ENCODE assay signal across 26 cellular contexts in the genomic region with DNA sequence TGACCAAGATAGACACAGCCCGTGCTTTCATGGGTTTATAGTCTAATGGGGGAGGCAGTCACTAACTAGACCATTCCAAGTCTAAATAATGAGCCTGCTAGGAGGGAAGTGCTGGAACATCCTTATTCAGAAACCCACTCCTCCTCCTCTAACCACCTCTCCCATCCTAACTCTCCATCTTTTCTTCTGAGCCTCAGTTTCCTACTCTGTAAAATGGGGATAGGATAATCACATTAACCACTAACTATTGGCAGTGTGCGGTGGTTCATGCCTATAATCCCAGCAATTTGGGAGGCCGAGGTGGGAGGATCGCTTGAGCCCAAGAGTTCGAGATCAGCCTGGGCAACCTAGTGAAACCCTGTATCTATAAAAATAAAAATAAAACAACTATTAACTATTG.
DNase-seq lines count a peak whose midpoint lies in the region; ATAC-seq, FAIRE-seq and TF ChIP-seq lines count a peak whose summit lies in the region.
"Had no signal": no experiment of that assay in that cellular context is flagged by ENCODE, and none has a peak within 500 bp of the region (broad histone marks: within the 10 kb centered on the region; RNA-seq: fewer than 3 reads in every experiment).

No MANE protein-coding gene starts in this region.

- H3K79me2 ChIP-seq in HepG2 (ENCODE audit: insufficient read depth, low read length): no peaks in the 10 kb centered on the region

- H2AFZ ChIP-seq in HepG2 (ENCODE audit: low read length): no peak overlapping the region

- H3K4me3 Mint-ChIP-seq in chondrocyte (ENCODE audit: unreplicated experiment): no peak overlapping the region
- H3K4me3 Mint-ChIP-seq: CD14-positive monocyte; CD4-positive, alpha-beta memory T cell; CD4-positive, CD25-positive, alpha-beta regulatory T cell; CD8-positive, alpha-beta memory T cell had no signal

- no peak overlapping the region for H3K27ac Mint-ChIP-seq in chondrocyte (ENCODE audit: unreplicated experiment)
- H3K27ac Mint-ChIP-seq: CD14-positive monocyte; CD4-positive, alpha-beta memory T cell; CD4-positive, CD25-positive, alpha-beta regulatory T cell had no signal

- peaks cover 9% of the 10 kb centered on the region for H3K27me3 Mint-ChIP-seq in chondrocyte (ENCODE audit: low read depth)
- H3K27me3 Mint-ChIP-seq: CD4-positive, alpha-beta memory T cell; CD4-positive, CD25-positive, alpha-beta regulatory T cell had no signal

- no peaks in the 10 kb centered on the region for H3K9me3 Mint-ChIP-seq in chondrocyte (ENCODE audit: low read depth)
- H3K9me3 Mint-ChIP-seq: CD14-positive monocyte; CD4-positive, alpha-beta memory T cell; CD8-positive, alpha-beta memory T cell had no signal

- H3K36me3 ChIP-seq in HepG2 (replicated peaks in 1 of 2; ENCODE audit: control insufficient read depth in 1 of 2, insufficient read depth in 2 of 2, low read length in 2 of 2) (no peaks in the 10 kb centered on the region), right lobe of liver (no peaks in the 10 kb centered on the region)
- H3K36me3 ChIP-seq: BE2C, BLaER1 had no signal

- no peak overlapping the region for H3K4me2 ChIP-seq in HepG2 (ENCODE audit: low read depth, low read length)
- H3K4me2 ChIP-seq: BLaER1 had no signal

- BruUV-seq in HepG2 (replicated peaks; lab: Mats Ljungman, UMichigan): no TSS peak

- TF ChIP-seq RAD21 in HepG2 (CRISPR knock-in tag; IDR thresholded peaks at IDR 0.05): no peak

- H3K36me3 Mint-ChIP-seq in chondrocyte (ENCODE audit: low read depth): no peaks in the 10 kb centered on the region
- H3K36me3 Mint-ChIP-seq: CD14-positive monocyte; CD4-positive, alpha-beta memory T cell; CD8-positive, alpha-beta memory T cell had no signal

- peaks cover 8% of the 10 kb centered on the region for H3K4me1 Mint-ChIP-seq in chondrocyte (ENCODE audit: low read depth)

- H3K4me1 ChIP-seq in HepG2 (ENCODE audit: insufficient read depth, low read length) (peaks cover 10% of the 10 kb centered on the region), right lobe of liver (no peaks in the 10 kb centered on the region)

- POLR2A ChIA-PET in HepG2 (lab: Yijun Ruan, JAX): no interaction called here

- WGBS in HepG2 (ENCODE audit: low lambda C conversion rate): 38% methylated on average over 5 of the region's 5 CpGs
- 71% methylated on average over 4 of the region's 5 CpGs for WGBS in right lobe of liver (ENCODE audit: insufficient coverage, low coverage, low lambda C conversion rate, missing lambda C conversion rate)

- H3K9ac ChIP-seq in HepG2 (ENCODE audit: insufficient read depth, low read depth, low read length): no peak overlapping the region
- H3K9ac ChIP-seq: BLaER1 had no signal

- CTCF ChIA-PET in HepG2 (lab: Yijun Ruan, JAX; ENCODE audit: low intra/inter-chr PET ratio, low total read pairs): no interaction called here

- H4K20me1 ChIP-seq in HepG2 (ENCODE audit: insufficient read depth, low read length): no peaks in the 10 kb centered on the region
- H4K20me1 ChIP-seq: BLaER1 had no signal

- H3K9me3 ChIP-seq in HepG2 (ENCODE audit: low read length): no peaks in the 10 kb centered on the region
- H3K9me3 ChIP-seq in right lobe of liver: no peaks in the 10 kb centered on the region
- H3K9me3 ChIP-seq: BE2C, BLaER1 had no signal

- H3K4me3 ChIP-seq in HepG2 (replicated peaks in 1 of 3; ENCODE audit: insufficient read depth in 1 of 3, low read depth in 2 of 3, low read length in 3 of 3) (no peak overlapping the region), right lobe of liver (no peak overlapping the region)
- H3K4me3 ChIP-seq: BLaER1, GM12878 had no signal

- no peak overlapping the region for H3K27ac ChIP-seq in HepG2 (ENCODE audit: extremely low read length, insufficient read depth, low read length)
- H3K27ac ChIP-seq in right lobe of liver: no peak overlapping the region
- H3K27ac ChIP-seq: 22Rv1, BLaER1 had no signal

- no peak for FAIRE-seq in HepG2 (lab: Jason Lieb, UNC)
- FAIRE-seq: A204.1, GM12878, GM12892, GM18507 had no signal

- H3K27me3 ChIP-seq in HepG2 (ENCODE audit: control insufficient read depth in 1 of 2, insufficient read depth in 2 of 2, low read length in 2 of 2): peaks cover 0 to 7% of the 10 kb centered on the region in 2 experiments; a peak in 2 of 5 replicates
- no peaks in the 10 kb centered on the region for H3K27me3 ChIP-seq in right lobe of liver
- H3K27me3 ChIP-seq: BE2C, BLaER1 had no signal

- TF ChIP-seq EP300 in HepG2 (IDR thresholded peaks at IDR 0.05; ENCODE audit: low read depth in 2 of 2, low read length in 2 of 2): no peak
- no peak for TF ChIP-seq EP300 in HepG2 (CRISPR knock-in tag; IDR thresholded peaks at IDR 0.05; ENCODE audit: borderline replicate concordance)

- TF ChIP-seq CTCF in HepG2 (CRISPR knock-in tag; IDR thresholded peaks at IDR 0.05) (no peak), right lobe of liver (IDR thresholded peaks at IDR 0.05) (no peak), chondrocyte (IDR thresholded peaks at IDR 0.05) (no peak)

- intact Hi-C loops in HepG2 (cut with micrococcal nuclease; ENCODE audit: unreplicated experiment): no loop called here
- intact Hi-C loops in right lobe of liver (cut with DNase I): no loop called here

- TF ChIP-seq POLR2A in HepG2 (IDR thresholded peaks at IDR 0.05; ENCODE audit: insufficient read depth in 1 of 2, low read depth in 2 of 2, low read length in 2 of 2): no peak
- TF ChIP-seq POLR2A in right lobe of liver (IDR thresholded peaks at IDR 0.05): no peak

- DNase-seq in HepG2 (ENCODE audit: low spot score) (no peak), right lobe of liver (no peak), chondrocyte (ENCODE audit: low spot score) (peak; percentile 2), islet precursor cell (no peak)
- DNase-seq: ACHN; BE2C; C1 segment of cervical spinal cord; CD4-positive, alpha-beta memory T cell; CD4-positive, CD25-positive, alpha-beta regulatory T cell; CD8-positive, alpha-beta memory T cell; COR-L47; DMS 273 treated with DMSO at 0.1 percent for 48 hours; DMS153; DMS53; DMS79; DND-41; EL; GDM1 had no signal

- in situ Hi-C loops in HepG2 (cut with HindIII; ENCODE audit: extremely low pct_ligation_motif_present, low pct_unique_long_range_greater_than_20kb): loop anchor here (10.0 kb wide), 1 partner anchor 86 kb away; no protein-coding TSS in a partner anchor

- ATAC-seq in HepG2: no peak
- ATAC-seq in right lobe of liver: no peak
- no peak for ATAC-seq in HG02798 (IDR thresholded peaks at IDR 0.05; ENCODE audit: poor library complexity, unreplicated experiment)
- ATAC-seq: GM12878 had no signal

TF ChIP-seq in HepG2, 621 proteins besides CTCF, POLR2A, EP300 and RAD21:
- TF ChIP-seq POLR2G (IDR thresholded peaks at IDR 0.05; ENCODE audit: low read depth, low read length): no peak
- TF ChIP-seq ZNF629 (CRISPR knock-in tag; conservative IDR thresholded peaks at IDR 0.05): peak; percentile 44; the same call in 1 of the 2 replicates
